Comparison of ENCODE assay signal across 12 cellular contexts in genomic region chr3:124784686-124785382, GRCh38. TPM values are rescaled to one million over a fixed set of nuclear protein-coding genes. Genes with fewer than 3 reads are reported as not detected.
DNase-seq lines count a peak whose midpoint lies in the region; ATAC-seq and TF ChIP-seq lines count a peak whose summit lies in the region.
"Had no signal": no experiment of that assay in that cellular context is flagged by ENCODE, and none has a peak within 500 bp of the region (broad histone marks: within the 10 kb centered on the region; RNA-seq: fewer than 3 reads in every experiment).

No MANE protein-coding gene starts in this region.

- intact Hi-C loops in thyroid gland (cut with DNase I) = no loop called here

- TF ChIP-seq POLR2A in thyroid gland (IDR thresholded peaks at IDR 0.05) = no peak

- H3K27ac Mint-ChIP-seq in glutamatergic neuron (ENCODE audit: unreplicated experiment) = peak overlapping the region; percentile 43
- H3K27ac Mint-ChIP-seq: activated naive CD4-positive, alpha-beta T cell treated with anti-CD3 and anti-CD28 coated beads, Interleukin-2, amount 50 U/mL, for 24 hours had no signal

- peaks cover 3% of the 10 kb centered on the region for H3K27me3 Mint-ChIP-seq in glutamatergic neuron (ENCODE audit: unreplicated experiment)
- H3K27me3 Mint-ChIP-seq: activated naive CD4-positive, alpha-beta T cell treated with anti-CD3 and anti-CD28 coated beads, Interleukin-2, amount 50 U/mL, for 24 hours had no signal

- H3K36me3 ChIP-seq in thyroid gland = no peaks in the 10 kb centered on the region
- H3K36me3 ChIP-seq: neutrophil had no signal

- peaks cover 47 to 64% of the 10 kb centered on the region in 2 donors for H3K4me1 ChIP-seq in thyroid gland

- ATAC-seq in GM19463 (IDR thresholded peaks at IDR 0.05; ENCODE audit: unreplicated experiment) (peak; percentile 72), HG03457 (IDR thresholded peaks at IDR 0.05; ENCODE audit: unreplicated experiment) (peak; percentile 59), HG03095 (IDR thresholded peaks at IDR 0.05; ENCODE audit: unreplicated experiment) (no peak)
- ATAC-seq: Panc1 had no signal

- 67 to 76% methylated on average over 16 to 17 of the region's 17 CpGs for WGBS in thyroid gland, 2 donors

- H3K4me3 ChIP-seq in thyroid gland (replicated peaks in 1 of 3) = no peak overlapping the region

- peaks cover 13% of the 10 kb centered on the region for H3K4me1 Mint-ChIP-seq in glutamatergic neuron (ENCODE audit: low read depth, unreplicated experiment)

- H3K4me3 Mint-ChIP-seq in glutamatergic neuron (ENCODE audit: unreplicated experiment) = no peak overlapping the region
- H3K4me3 Mint-ChIP-seq: activated naive CD4-positive, alpha-beta T cell treated with anti-CD3 and anti-CD28 coated beads, Interleukin-2, amount 50 U/mL, for 24 hours had no signal

- no peaks in the 10 kb centered on the region for H3K27me3 ChIP-seq in thyroid gland

- peak overlapping the region; percentile 30 to 82 (median 51) for H3K27ac ChIP-seq in thyroid gland
- H3K27ac ChIP-seq: neutrophil had no signal

- no peaks in the 10 kb centered on the region for H3K36me3 Mint-ChIP-seq in glutamatergic neuron (ENCODE audit: unreplicated experiment)
- H3K36me3 Mint-ChIP-seq: activated naive CD4-positive, alpha-beta T cell treated with anti-CD3 and anti-CD28 coated beads, Interleukin-2, amount 50 U/mL, for 24 hours had no signal

- TF ChIP-seq CTCF in glutamatergic neuron (IDR thresholded peaks at IDR 0.05; ENCODE audit: partially characterized antibody, unreplicated experiment) = no peak
- no peak for TF ChIP-seq CTCF in thyroid gland (IDR thresholded peaks at IDR 0.05)

- no peaks in the 10 kb centered on the region for H3K9me3 ChIP-seq in thyroid gland
- H3K9me3 ChIP-seq: neutrophil had no signal

- no peaks in the 10 kb centered on the region for H3K9me3 Mint-ChIP-seq in glutamatergic neuron (ENCODE audit: unreplicated experiment)
- H3K9me3 Mint-ChIP-seq: activated naive CD4-positive, alpha-beta T cell treated with anti-CD3 and anti-CD28 coated beads, Interleukin-2, amount 50 U/mL, for 24 hours had no signal

- DNase-seq in glutamatergic neuron (no peak), thyroid gland (peak; percentile 71 to 86), activated gamma-delta T cell (lab: John Stamatoyannopoulos, UW) (no peak), KG1 (lab: John Stamatoyannopoulos, UW) (no peak)
- DNase-seq: effector CD8-positive, alpha-beta T cell; NCI-H1105 treated with DMSO at 0.1 percent for 48 hours had no signal

RNA-seq across cellular contexts. Expression of gene UMPS, which starts 54.6 kb away (rescaled TPM):
- total RNA-seq in glutamatergic neuron (ENCODE audit: unreplicated experiment) = 30.7 TPM
- total RNA-seq in thyroid gland = 10 to 100 TPM; 18.5 to 37.4 (median 25.5) TPM

Comparison
In these comparisons a context has a peak if more than half of its experiments do, and no peak if none do; other contexts are left out.
1. DNase-seq: peak in thyroid gland (2 of 2); none in glutamatergic neuron (single experiment), activated gamma-delta T cell (single experiment) and KG1 (single experiment).